ENCODE assay signal across 8 cellular contexts in the genomic region with DNA sequence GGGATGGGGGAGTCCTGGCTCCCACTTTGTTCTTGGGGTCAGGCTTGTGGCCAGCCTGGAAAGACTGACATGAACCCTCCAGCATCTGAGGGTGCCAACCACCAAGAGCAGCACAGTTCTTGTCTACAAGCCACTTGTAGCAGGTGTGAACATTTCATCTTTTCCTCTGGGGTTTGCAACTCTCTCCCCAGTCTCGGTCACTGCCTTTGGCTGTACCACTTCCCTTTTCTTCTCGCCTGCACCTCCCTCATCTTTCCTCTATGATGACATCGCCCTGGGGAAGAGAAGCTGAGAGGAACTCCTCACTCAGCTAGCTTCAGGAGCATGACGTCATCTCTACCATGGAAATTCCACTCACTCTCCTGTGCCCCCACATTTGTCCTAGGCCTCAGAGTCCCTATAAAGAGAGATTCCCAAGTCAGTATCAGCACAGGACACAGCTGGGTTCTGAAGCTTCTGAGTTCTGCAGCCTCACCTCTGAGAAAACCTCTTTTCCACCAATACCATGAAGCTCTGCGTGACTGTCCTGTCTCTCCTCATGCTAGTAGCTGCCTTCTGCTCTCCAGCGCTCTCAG. TPM values are rescaled to one million over a fixed set of nuclear protein-coding genes. Genes with fewer than 3 reads are reported as not detected.
DNase-seq lines count a peak whose midpoint lies in the region; ATAC-seq, FAIRE-seq and TF ChIP-seq lines count a peak whose summit lies in the region.
"Not testable (repeated sequence)": the region's sequence is repeated elsewhere in the genome, so short reads cannot be mapped to it uniquely, and the experiment has no call there.

Gene CCL4, plus strand, starts transcription at position 427 of the 575 bp plus-strand sequence. Its CDS starts 79 bp downstream, at position 506.

- CTCF ChIA-PET in K562 (lab: Yijun Ruan, JAX; ENCODE audit: low intra/inter-chr PET ratio): not testable (repeated sequence)

- not testable (repeated sequence) for BruUV-seq in K562 (replicated peaks; lab: Mats Ljungman, UMichigan)

- not testable (repeated sequence) for TF ChIP-seq CTCF in K562 (IDR thresholded peaks at IDR 0.05 in 2 of 3, conservative IDR thresholded peaks at IDR 0.05 in 1 of 3; ENCODE audit: insufficient read depth in 2 of 3, low read depth in 1 of 3, low read length in 3 of 3)

- H3K79me2 ChIP-seq in K562 (ENCODE audit: control insufficient read depth, insufficient read depth, low read length): not testable (repeated sequence)

- FAIRE-seq in K562 (lab: Jason Lieb, UNC): not testable (repeated sequence)

- POLR2A ChIA-PET in K562 (lab: Yijun Ruan, JAX); naive thymus-derived CD8-positive, alpha-beta T cell (lab: Charles Lee): not testable (repeated sequence)

- in situ Hi-C loops in K562 (cut with MboI): not testable (repeated sequence)

- H3K27ac Mint-ChIP-seq in activated CD4-positive, alpha-beta T cell treated with anti-CD3 and anti-CD28 coated beads, Interleukin-2, amount 10 ng/mL, durations not matched to agents 24 days and 14 days: peak within 1 kb of the TSS; percentile 68
- H3K27ac Mint-ChIP-seq in naive thymus-derived CD8-positive, alpha-beta T cell: peak within 1 kb of the TSS in 5 of 10 donors; percentile 49 to 93 (median 82)

- not testable (repeated sequence) for TF ChIP-seq RAD21 in K562 (CRISPR knock-in tag; conservative IDR thresholded peaks at IDR 0.05 in 1 of 2, IDR thresholded peaks at IDR 0.05 in 1 of 2)

- H3K27me3 Mint-ChIP-seq in activated CD4-positive, alpha-beta T cell treated with anti-CD3 and anti-CD28 coated beads, Interleukin-2, amount 10 ng/mL, durations not matched to agents 24 days and 14 days: peaks cover 13% of the 10 kb centered on the region
- peaks cover 3 to 65% (median 28%) of the 10 kb centered on the region in 5 donors for H3K27me3 Mint-ChIP-seq in naive thymus-derived CD8-positive, alpha-beta T cell

- intact Hi-C loops in activated CD4-positive, alpha-beta T cell treated with anti-CD3 and anti-CD28 coated beads, Interleukin-2, amount 10 ng/mL, durations not matched to agents 24 days and 14 days (cut with micrococcal nuclease): loop anchor here (1.0 kb wide), 1 partner anchor 13 kb away; the partner anchor contains the start of gene CCL3
- intact Hi-C loops in K562 (cut with micrococcal nuclease): not testable (repeated sequence)

- 0% methylated on average over 4 of the region's 6 CpGs for WGBS in K562 (ENCODE audit: insufficient coverage, low coverage, missing lambda C conversion rate)

- H3K9me3 ChIP-seq in K562 (replicated peaks; ENCODE audit: control insufficient read depth, insufficient read depth, low read depth, low read length): not testable (repeated sequence)

- TF ChIP-seq EP300 in K562 (IDR thresholded peaks at IDR 0.05; ENCODE audit: low read length): not testable (repeated sequence)

- not testable (repeated sequence) for H3K36me3 Mint-ChIP-seq in activated CD4-positive, alpha-beta T cell treated with anti-CD3 and anti-CD28 coated beads, Interleukin-2, amount 10 ng/mL, durations not matched to agents 24 days and 14 days (ENCODE audit: low read depth); naive thymus-derived CD8-positive, alpha-beta T cell

- H3K4me1 Mint-ChIP-seq in activated CD4-positive, alpha-beta T cell treated with anti-CD3 and anti-CD28 coated beads, Interleukin-2, amount 10 ng/mL, durations not matched to agents 24 days and 14 days: peaks cover 10% of the 10 kb centered on the region
- peaks cover 0 to 73% (median 5%) of the 10 kb centered on the region in 4 donors for H3K4me1 Mint-ChIP-seq in naive thymus-derived CD8-positive, alpha-beta T cell

- H3K9me3 Mint-ChIP-seq in activated CD4-positive, alpha-beta T cell treated with anti-CD3 and anti-CD28 coated beads, Interleukin-2, amount 10 ng/mL, durations not matched to agents 24 days and 14 days; naive thymus-derived CD8-positive, alpha-beta T cell: not testable (repeated sequence)

- peak within 1 kb of the TSS; percentile 69 for H3K4me3 Mint-ChIP-seq in activated CD4-positive, alpha-beta T cell treated with anti-CD3 and anti-CD28 coated beads, Interleukin-2, amount 10 ng/mL, durations not matched to agents 24 days and 14 days
- peak within 1 kb of the TSS in 6 of 10 donors; percentile 46 to 93 (median 73) for H3K4me3 Mint-ChIP-seq in naive thymus-derived CD8-positive, alpha-beta T cell

- H2AFZ ChIP-seq in K562 (ENCODE audit: low read depth, low read length): not testable (repeated sequence)

- H3K4me1 ChIP-seq in K562 (replicated peaks in 1 of 2; ENCODE audit: control insufficient read depth in 2 of 2, insufficient read depth in 2 of 2, low read length in 2 of 2): not testable (repeated sequence)

- H3K9me1 ChIP-seq in K562 (ENCODE audit: control insufficient read depth, insufficient read depth, low read length): not testable (repeated sequence)

- H3K36me3 ChIP-seq in K562 (ENCODE audit: control insufficient read depth, insufficient read depth, low read length): not testable (repeated sequence)

- ATAC-seq in GM18873 (IDR thresholded peaks at IDR 0.05; ENCODE audit: low FRiP score, unreplicated experiment) (peak; percentile 62), GM21717 (IDR thresholded peaks at IDR 0.05; ENCODE audit: unreplicated experiment) (peak; percentile 69), HG03097 (IDR thresholded peaks at IDR 0.05; ENCODE audit: low FRiP score, unreplicated experiment) (peak; percentile 63)
- ATAC-seq in K562: not testable (repeated sequence)
- peak; percentile 20 to 72 for ATAC-seq in naive thymus-derived CD8-positive, alpha-beta T cell

- H3K27ac ChIP-seq in K562 (ENCODE audit: extremely low read depth, low read depth, low read length): not testable (repeated sequence)

- not testable (repeated sequence) for H3K27me3 ChIP-seq in K562 (ENCODE audit: control insufficient read depth in 2 of 2, insufficient read depth in 2 of 2, low read length in 2 of 2)

- not testable (repeated sequence) for H3K9ac ChIP-seq in K562 (ENCODE audit: insufficient read depth in 1 of 2, low read depth in 2 of 2, low read length in 2 of 2)

- peak; percentile 12 for DNase-seq in Ammon's horn (ENCODE audit: low spot score)
- DNase-seq in NAMALWA (ENCODE audit: low spot score): peak; percentile 70
- peak; percentile 60 for DNase-seq in activated CD4-positive, alpha-beta T cell treated with anti-CD3 and anti-CD28 coated beads, Interleukin-2, amount 10 ng/mL, durations not matched to agents 24 days and 14 days
- not testable (repeated sequence) for DNase-seq in K562 (ENCODE audit: extremely low read depth in 1 of 4, low spot score in 3 of 4)
- DNase-seq in naive thymus-derived CD8-positive, alpha-beta T cell: peak in 3 of 10 donors; percentile 15 to 45 (median 31)

- H4K20me1 ChIP-seq in K562 (replicated peaks; ENCODE audit: control insufficient read depth, insufficient read depth, low read length): not testable (repeated sequence)

- H3K4me3 ChIP-seq in K562: not testable (repeated sequence)

- not testable (repeated sequence) for TF ChIP-seq POLR2A in K562 (conservative IDR thresholded peaks at IDR 0.05)

- H3K4me2 ChIP-seq in K562 (ENCODE audit: insufficient read depth, low read length): not testable (repeated sequence)

TF ChIP-seq in K562, 482 proteins besides CTCF, POLR2A, EP300 and RAD21:
- peak; percentile 95 for TF ChIP-seq ATF7 (IDR thresholded peaks at IDR 0.05)
- TF ChIP-seq ATF3 (IDR thresholded peaks at IDR 0.05): peak; percentile 90
- not testable (repeated sequence) for TF ChIP-seq ATF3 (CRISPR knock-in tag; conservative IDR thresholded peaks at IDR 0.05); ATF1 (CRISPR knock-in tag; IDR thresholded peaks at IDR 0.05)
- TF ChIP-seq SPI1 (IDR thresholded peaks at IDR 0.05; ENCODE audit: borderline replicate concordance, low read depth, low read length): peak; percentile 52; the same call in 1 of the 2 replicates
- peak; percentile 78 for TF ChIP-seq JUNB (CRISPR knock-in tag; conservative IDR thresholded peaks at IDR 0.05)
- peak; percentile 61 for TF ChIP-seq ATF1 (tag; IDR thresholded peaks at IDR 0.05)
- peak; percentile 36; the same call in 1 of the 2 replicates for TF ChIP-seq JUND (IDR thresholded peaks at IDR 0.05; ENCODE audit: borderline replicate concordance, low read depth, low read length)
- peak; percentile 39; the same call in 1 of the 3 replicates for TF ChIP-seq JUND (tag; IDR thresholded peaks at IDR 0.05; ENCODE audit: borderline replicate concordance, low read depth, low read length)

RNA-seq across cellular contexts. Expression of gene CCL4, which starts in this region (rescaled TPM):
- total RNA-seq in activated CD4-positive, alpha-beta T cell treated with anti-CD3 and anti-CD28 coated beads, Interleukin-2, amount 10 ng/mL, durations not matched to agents 24 days and 14 days: 351 and 370 TPM in 2 replicates
- total RNA-seq in K562 (2011; cell fraction: chromatin; rRNA removed; ENCODE audit: low replicate concordance): not detected in 2 replicates
- total RNA-seq in K562 (2011; cell fraction: nucleolus; rRNA removed): not detected in 2 replicates
- total RNA-seq in K562 (2011; cell fraction: nucleoplasm; rRNA removed): not detected in 2 replicates
- total RNA-seq in K562 (2014; rRNA removed) (not detected in 2 replicates), K562 (2014; rRNA removed; fragmentation: Illumina TruSeq; extraction: Trizol) (not detected in 2 replicates), K562 (2015; rRNA removed; fragmentation: Illumina TruSeq; extraction: Trizol) (not detected in 2 replicates), K562 (2021) (0.91 and 1.1 TPM in 2 replicates)
- polyA plus RNA-seq in K562 (2011; rRNA removed) (not detected in 2 replicates), K562 (2014; fragmentation: Illumina TruSeq; extraction: Trizol) (not detected in 2 replicates), K562 (2014; fragmentation: Nextera tagmentation; extraction: Ambion mirVana) (not detected), K562 (2014; rRNA removed) (0.13 TPM in 1 of 2 replicates, not detected in the other)
- not detected in 2 replicates for polyA plus RNA-seq in K562 (2011; cell fraction: cytosol; rRNA removed)
- not detected in 2 replicates for polyA plus RNA-seq in K562 (2011; cell fraction: nucleus; rRNA removed)
- polyA plus RNA-seq in K562 (2012): not detected in 2 replicates
- not detected in 2 replicates for polyA minus RNA-seq in K562 (2011; rRNA and poly(A)+ RNA removed)
- polyA minus RNA-seq in K562 (2011; cell fraction: cytosol; rRNA and poly(A)+ RNA removed): not detected in 2 replicates
- not detected in 2 replicates for polyA minus RNA-seq in K562 (2011; cell fraction: nucleus; rRNA and poly(A)+ RNA removed)
- 1 to 10 TPM; 2.9 to 4.3 TPM for total RNA-seq in naive thymus-derived CD8-positive, alpha-beta T cell
- 100 to 1,000 TPM in 1 of 3 donors, 1 to 10 TPM in 2; 2.9 to 219 (median 3.9) TPM for polyA plus RNA-seq in naive thymus-derived CD8-positive, alpha-beta T cell

Comparison
In these comparisons a context has a peak if more than half of its experiments do, and no peak if none do; other contexts are left out.
1. RNA of gene CCL4 (total RNA-seq): 351 to 370 TPM in activated CD4-positive, alpha-beta T cell treated with anti-CD3 and anti-CD28 coated beads, Interleukin-2, amount 10 ng/mL, durations not matched to agents 24 days and 14 days; 2.9 to 4.3 TPM in naive thymus-derived CD8-positive, alpha-beta T cell and 0.91 to 1.1 TPM in K562; every median in the first group is over 10 times any median in the second.